1 cellular context compared by ENCODE assay signal in the genomic region with DNA sequence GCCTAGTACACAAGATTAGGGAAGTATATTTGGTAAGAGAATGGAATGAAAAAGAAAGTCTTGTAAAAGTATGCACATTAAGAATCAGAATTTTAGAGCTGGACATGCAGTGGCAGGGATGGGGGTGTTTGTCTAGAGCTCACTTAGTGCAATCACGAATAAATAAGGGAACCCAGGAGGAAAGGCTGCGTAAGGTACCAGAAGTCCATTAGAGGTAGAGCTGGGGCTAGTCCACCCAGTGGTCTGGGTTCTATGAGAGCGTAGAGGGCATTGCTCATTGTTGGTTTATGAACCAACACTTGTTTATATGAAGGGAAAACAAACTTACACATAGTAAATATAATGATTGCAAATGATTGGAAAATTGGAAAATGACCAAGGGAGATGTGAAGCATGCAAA.
TF ChIP-seq lines count a peak whose summit lies in the region.

No MANE protein-coding gene starts in this region.

TF ChIP-seq in IMR-90, 13 proteins besides CTCF, POLR2A, EP300 and RAD21:
- TF ChIP-seq SMC3 (IDR thresholded peaks at IDR 0.05; ENCODE audit: low read depth, low read length) (no peak), CHD1 (IDR thresholded peaks at IDR 0.05; ENCODE audit: low read depth, low read length) (no peak), ELK1 (IDR thresholded peaks at IDR 0.05; ENCODE audit: borderline replicate concordance, low read depth, low read length) (no peak), MAZ (IDR thresholded peaks at IDR 0.05; ENCODE audit: borderline replicate concordance, low read depth, low read length) (no peak), CEBPB (IDR thresholded peaks at IDR 0.05; ENCODE audit: low read depth, low read length) (no peak), MXI1 (IDR thresholded peaks at IDR 0.05; ENCODE audit: borderline replicate concordance, low read depth, low read length) (no peak)
- TF ChIP-seq, protein P1, sequence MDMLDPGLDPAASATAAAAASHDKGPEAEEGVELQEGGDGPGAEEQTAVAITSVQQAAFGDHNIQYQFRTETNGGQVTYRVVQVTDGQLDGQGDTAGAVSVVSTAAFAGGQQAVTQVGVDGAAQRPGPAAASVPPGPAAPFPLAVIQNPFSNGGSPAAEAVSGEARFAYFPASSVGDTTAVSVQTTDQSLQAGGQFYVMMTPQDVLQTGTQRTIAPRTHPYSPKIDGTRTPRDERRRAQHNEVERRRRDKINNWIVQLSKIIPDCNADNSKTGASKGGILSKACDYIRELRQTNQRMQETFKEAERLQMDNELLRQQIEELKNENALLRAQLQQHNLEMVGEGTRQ (IDR thresholded peaks at IDR 0.05; ENCODE audit: low read depth, low read length), result no peak
